In genomic region chr12:48182659-48183058, GRCh38 we compare ENCODE assay signal across 9 cellular contexts. TPM values are rescaled to one million over a fixed set of nuclear protein-coding genes. Genes with fewer than 3 reads are reported as not detected.
DNase-seq lines count a peak whose midpoint lies in the region; ATAC-seq and TF ChIP-seq lines count a peak whose summit lies in the region.
"Had no signal": no experiment of that assay in that cellular context is flagged by ENCODE, and none has a peak within 500 bp of the region (broad histone marks: within the 10 kb centered on the region; RNA-seq: fewer than 3 reads in every experiment).

No MANE protein-coding gene starts in this region.

- CTCF ChIA-PET in mammary epithelial cell (lab: Charles Lee; ENCODE audit: low non-redundant PET): interaction anchor here (0.5 to 0.6 kb wide), 2 partner anchors 14 to 180 kb away, joined by 3 to 6 read pairs; no protein-coding TSS in a partner anchor

- peak overlapping the region; percentile 99 for H3K4me2 ChIP-seq in mammary epithelial cell (ENCODE audit: insufficient read depth, low read depth, low read length)

- TF ChIP-seq CTCF in mammary epithelial cell (conservative IDR thresholded peaks at IDR 0.05 in 1 of 2, IDR thresholded peaks at IDR 0.05 in 1 of 2; ENCODE audit: extremely low read depth in 1 of 2, insufficient read depth in 1 of 2, low read depth in 1 of 2, low read length in 2 of 2): no peak

- H3K27ac ChIP-seq in ACC112 (ENCODE audit: low read depth, low read length) (peak overlapping the region; percentile 18; the same call in 1 of the 2 replicates), mammary epithelial cell (ENCODE audit: insufficient read depth, low read depth, low read length) (no peak overlapping the region), muscle layer of duodenum (ENCODE audit: low read length) (no peak overlapping the region)

- in situ Hi-C loops in mammary epithelial cell (cut with MboI; ENCODE audit: low sequenced_read_pairs in 2 of 2): loop anchor here in 1 of 2 donors (25.0 kb wide), 1 partner anchor 430 kb away; no protein-coding TSS in a partner anchor

- H3K4me3 ChIP-seq in ACC112 (ENCODE audit: low read depth, low read length) (peak overlapping the region; percentile 78), mammary epithelial cell (replicated peaks in 1 of 3; ENCODE audit: insufficient read depth in 1 of 3, low read depth in 2 of 3, low read length in 3 of 3) (peak overlapping the region; percentile 64 to 71 (median 67)), muscle layer of duodenum (ENCODE audit: low read depth in 1 of 2, low read length in 2 of 2) (peak overlapping the region; percentile 74 to 80)

- H3K9me3 ChIP-seq in mammary epithelial cell (replicated peaks; ENCODE audit: insufficient read depth, low read length): no peaks in the 10 kb centered on the region
- no peaks in the 10 kb centered on the region for H3K9me3 ChIP-seq in muscle layer of duodenum (ENCODE audit: control insufficient read depth in 1 of 2, low read length in 2 of 2)

- H3K9ac ChIP-seq in mammary epithelial cell (ENCODE audit: insufficient read depth, low read length): no peak overlapping the region

- DNase-seq in mammary epithelial cell: no peak
- no peak for DNase-seq in COLO668 (lab: John Stamatoyannopoulos, UW; ENCODE audit: unreplicated experiment)

- dilution Hi-C loops in mammary epithelial cell (cut with HindIII; ENCODE audit: low sequenced_read_pairs): no loop called here

- 5% methylated on average over 6 of the region's 7 CpGs for WGBS in mammary epithelial cell (ENCODE audit: low coverage, missing lambda C conversion rate)

- ATAC-seq in HG03045 (IDR thresholded peaks at IDR 0.05; ENCODE audit: unreplicated experiment): peak; percentile 7
- no peak for ATAC-seq in HG02588 (IDR thresholded peaks at IDR 0.05; ENCODE audit: unreplicated experiment)
- ATAC-seq in HG03135 (IDR thresholded peaks at IDR 0.05; ENCODE audit: unreplicated experiment): no peak
- ATAC-seq in GM21737 (IDR thresholded peaks at IDR 0.05; ENCODE audit: unreplicated experiment): no peak

- H2AFZ ChIP-seq in ACC112 (ENCODE audit: low read length, unreplicated experiment) (peak overlapping the region; percentile 97), mammary epithelial cell (ENCODE audit: low read depth, low read length) (peak overlapping the region; percentile 94)

- no peaks in the 10 kb centered on the region for H3K4me1 ChIP-seq in ACC112 (ENCODE audit: control insufficient read depth, insufficient read depth, low read length, unreplicated experiment)
- peaks cover 15% of the 10 kb centered on the region for H3K4me1 ChIP-seq in mammary epithelial cell (ENCODE audit: insufficient read depth, low read length)
- peaks cover 3 to 25% of the 10 kb centered on the region in 2 donors for H3K4me1 ChIP-seq in muscle layer of duodenum (ENCODE audit: control insufficient read depth in 1 of 2, insufficient read depth in 2 of 2, low read length in 2 of 2)

- H3K79me2 ChIP-seq in ACC112 (ENCODE audit: control insufficient read depth, insufficient read depth, low read length, unreplicated experiment): no peaks in the 10 kb centered on the region
- H3K79me2 ChIP-seq in mammary epithelial cell (ENCODE audit: insufficient read depth, low read length): no peaks in the 10 kb centered on the region

- no peaks in the 10 kb centered on the region for H4K20me1 ChIP-seq in mammary epithelial cell (ENCODE audit: insufficient read depth, low read length)

- BruUV-seq in mammary epithelial cell (replicated peaks; lab: Mats Ljungman, UMichigan): no TSS peak

- intact Hi-C loops in mammary epithelial cell (cut with micrococcal nuclease): loop anchor here (2.0 kb wide), 1 partner anchor 272 kb away; no protein-coding TSS in a partner anchor

- H3K36me3 ChIP-seq in ACC112 (ENCODE audit: insufficient read depth, low read length) (no peaks in the 10 kb centered on the region), mammary epithelial cell (ENCODE audit: insufficient read depth, low read length) (no peaks in the 10 kb centered on the region), muscle layer of duodenum (ENCODE audit: control insufficient read depth in 1 of 2, insufficient read depth in 2 of 2, low read length in 2 of 2) (no peaks in the 10 kb centered on the region)

- peaks cover 60% of the 10 kb centered on the region for H3K27me3 ChIP-seq in ACC112 (ENCODE audit: insufficient read depth, low read length)
- H3K27me3 ChIP-seq in mammary epithelial cell (ENCODE audit: insufficient read depth, low read length): peaks cover 16% of the 10 kb centered on the region
- H3K27me3 ChIP-seq in muscle layer of duodenum (ENCODE audit: low read depth, low read length): peaks cover 34% of the 10 kb centered on the region

RNA-seq across cellular contexts. Expression of gene CCDC184, which starts 0.8 kb away (rescaled TPM):
- 1 to 10 TPM; 1.5 to 1.7 TPM for total RNA-seq in mammary epithelial cell
- polyA plus RNA-seq in mammary epithelial cell: 0.25 TPM
- polyA minus RNA-seq in mammary epithelial cell: not detected
- total RNA-seq: T-helper 2 cell treated with Interferon-gamma antibody and Interleukin-4, amounts not matched to agents 100 ng/mL and 5 ng/mL, for 36 hours had no signal

RNA-seq across cellular contexts. Expression of gene OR10AD1, which starts 20.4 kb away (rescaled TPM):
- not detected for total RNA-seq in mammary epithelial cell
- not detected for polyA plus RNA-seq in mammary epithelial cell
- polyA minus RNA-seq in mammary epithelial cell: not detected
- total RNA-seq: T-helper 2 cell treated with Interferon-gamma antibody and Interleukin-4, amounts not matched to agents 100 ng/mL and 5 ng/mL, for 36 hours had no signal

RNA-seq across cellular contexts. Expression of gene ASB8, which starts 25.3 kb away (rescaled TPM):
- total RNA-seq in mammary epithelial cell: 10 to 100 TPM; 20.4 to 20.7 TPM
- 18.2 TPM for polyA plus RNA-seq in mammary epithelial cell
- polyA minus RNA-seq in mammary epithelial cell: 7.3 TPM
